ENCODE assay signal across 15 cellular contexts in the genomic region with DNA sequence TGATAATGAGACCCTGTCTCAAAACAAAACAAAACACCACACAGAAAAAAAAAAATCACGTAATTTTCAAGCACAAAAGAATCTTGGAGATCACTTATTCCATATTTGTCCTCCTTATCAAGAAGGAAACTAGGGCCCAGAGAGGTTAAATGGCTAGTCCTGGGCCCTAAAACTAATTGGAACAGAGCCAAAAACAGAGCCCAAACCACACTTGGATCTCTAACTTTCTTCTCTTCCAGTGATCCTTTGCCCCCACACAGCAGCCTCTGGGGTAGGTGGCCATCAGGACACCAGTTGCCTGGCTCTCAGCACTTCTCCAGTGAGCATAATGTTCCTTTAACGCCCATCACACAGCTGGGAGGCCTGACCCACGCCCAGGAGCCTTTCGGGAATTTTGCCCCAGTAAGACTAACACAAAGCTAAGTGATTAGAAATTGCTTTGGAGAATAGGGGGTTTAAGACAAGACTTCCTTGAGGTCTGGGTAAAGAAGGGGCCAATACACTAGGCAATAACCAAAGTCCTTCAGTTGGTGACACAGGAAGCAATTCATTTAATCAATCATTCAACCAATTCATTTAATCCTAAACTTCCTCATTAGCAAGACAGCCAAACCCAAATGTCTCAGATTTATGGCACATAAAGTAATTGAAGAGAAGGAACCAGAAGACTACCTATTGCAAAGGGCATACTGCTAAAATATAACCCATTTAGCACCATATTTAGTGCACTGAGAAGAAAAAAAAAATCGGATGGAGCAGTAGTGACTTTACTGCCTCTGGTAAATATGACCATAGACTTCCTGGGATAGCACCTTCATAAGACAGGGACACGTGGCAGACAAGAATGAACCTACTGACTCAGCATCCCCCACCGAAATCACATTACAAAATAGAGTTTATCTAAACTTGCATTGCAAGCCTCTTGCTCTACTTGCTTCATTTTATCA.
"Had no signal": no experiment of that assay in that cellular context is flagged by ENCODE, and none has a peak within 500 bp of the region (broad histone marks: within the 10 kb centered on the region; RNA-seq: fewer than 3 reads in every experiment).

No MANE protein-coding gene starts in this region.

- DNase-seq: activated CD4-positive, alpha-beta T cell treated with anti-CD3 and anti-CD28 coated beads, Interleukin-2, amount 10 ng/mL, durations not matched to agents 24 days and 14 days; activated CD4-positive, CD25-positive, alpha-beta regulatory T cell; activated gamma-delta T cell treated with Interleukin-2 at 50 U/mL for 16 hours; activated naive CD8-positive, alpha-beta T cell treated with anti-CD3 and anti-CD28 coated beads for 36 hours; brain microvascular endothelial cell; effector memory CD8-positive, alpha-beta T cell; heart right ventricle; naive B cell; retina; stimulated activated CD4-positive, alpha-beta T cell treated with anti-CD3 and anti-CD28 coated beads, Interleukin-4, amount 100 ng/mL, for 24 hours; stimulated activated naive CD4-positive, alpha-beta T cell; T-helper 2 cell had no signal

- H3K4me1 Mint-ChIP-seq: activated CD4-positive, alpha-beta T cell treated with anti-CD3 and anti-CD28 coated beads, Interleukin-2, amount 10 ng/mL, durations not matched to agents 24 days and 14 days; activated naive CD8-positive, alpha-beta T cell treated with anti-CD3 and anti-CD28 coated beads for 36 hours had no signal

- H3K4me3 ChIP-seq: heart right ventricle had no signal

- H3K27me3 Mint-ChIP-seq: activated CD4-positive, alpha-beta T cell treated with anti-CD3 and anti-CD28 coated beads, Interleukin-2, amount 10 ng/mL, durations not matched to agents 24 days and 14 days; effector memory CD8-positive, alpha-beta T cell; type B pancreatic cell had no signal

- H3K36me3 Mint-ChIP-seq: activated naive CD8-positive, alpha-beta T cell treated with anti-CD3 and anti-CD28 coated beads for 36 hours; naive B cell; type B pancreatic cell had no signal

- H3K9me3 Mint-ChIP-seq: activated CD4-positive, alpha-beta T cell treated with anti-CD3 and anti-CD28 coated beads, Interleukin-2, amount 10 ng/mL, durations not matched to agents 24 days and 14 days; activated naive CD8-positive, alpha-beta T cell treated with anti-CD3 and anti-CD28 coated beads for 36 hours; dendritic cell treated with granulocyte-macrophage colony-stimulating factor and Interleukin-4, amounts not matched to agents 40 ng/mL and 50 ng/mL, for 4 days; effector memory CD8-positive, alpha-beta T cell; naive B cell; type B pancreatic cell had no signal

- H3K4me3 Mint-ChIP-seq: activated CD4-positive, alpha-beta T cell treated with anti-CD3 and anti-CD28 coated beads, Interleukin-2, amount 10 ng/mL, durations not matched to agents 24 days and 14 days; activated naive CD8-positive, alpha-beta T cell treated with anti-CD3 and anti-CD28 coated beads for 36 hours; dendritic cell treated with granulocyte-macrophage colony-stimulating factor and Interleukin-4, amounts not matched to agents 40 ng/mL and 50 ng/mL, for 4 days; effector memory CD8-positive, alpha-beta T cell; naive B cell had no signal

- H3K27ac Mint-ChIP-seq: activated CD4-positive, alpha-beta T cell treated with anti-CD3 and anti-CD28 coated beads, Interleukin-2, amount 10 ng/mL, durations not matched to agents 24 days and 14 days; activated naive CD8-positive, alpha-beta T cell treated with anti-CD3 and anti-CD28 coated beads for 36 hours; dendritic cell treated with granulocyte-macrophage colony-stimulating factor and Interleukin-4, amounts not matched to agents 40 ng/mL and 50 ng/mL, for 4 days; effector memory CD8-positive, alpha-beta T cell; type B pancreatic cell had no signal

- H3K27me3 ChIP-seq: brain microvascular endothelial cell had no signal

- H3K9me3 ChIP-seq: heart right ventricle had no signal

- H3K27ac ChIP-seq: brain microvascular endothelial cell, epithelial cell of prostate, heart right ventricle had no signal

- H3K36me3 ChIP-seq: brain microvascular endothelial cell, heart right ventricle had no signal
